Comparison of ENCODE assay signal across 38 cellular contexts in the genomic region with DNA sequence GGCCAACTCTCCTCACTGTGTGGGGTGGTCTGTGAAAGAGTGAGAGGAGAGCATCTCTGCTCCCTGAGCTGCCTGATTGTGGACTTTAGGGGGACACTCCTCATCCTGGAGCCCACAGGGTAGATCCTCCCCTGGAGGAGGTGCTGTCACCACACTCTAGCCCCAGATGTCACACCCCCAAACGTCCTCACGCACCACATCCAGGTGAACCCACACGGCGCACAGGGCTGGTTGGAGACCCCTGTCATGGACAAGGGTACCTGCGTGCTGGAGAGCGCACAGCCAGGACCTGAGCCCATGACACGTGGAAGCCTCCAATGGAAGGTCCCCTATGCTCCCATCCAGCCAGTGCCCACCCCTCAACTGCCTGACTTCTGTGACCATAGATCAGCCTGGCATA. TPM values are rescaled to one million over a fixed set of nuclear protein-coding genes. Genes with fewer than 3 reads are reported as not detected.
"Had no signal": no experiment of that assay in that cellular context is flagged by ENCODE, and none has a peak within 500 bp of the region (broad histone marks: within the 10 kb centered on the region; RNA-seq: fewer than 3 reads in every experiment).

No MANE protein-coding gene starts in this region.

- H3K4me3 ChIP-seq: adrenal gland, body of pancreas, breast epithelium, Peyer's patch had no signal

- H3K27me3 ChIP-seq: adrenal gland, body of pancreas, breast epithelium, Peyer's patch had no signal

- H3K27ac ChIP-seq: adrenal gland, body of pancreas, breast epithelium, Peyer's patch, VCaP had no signal

- FAIRE-seq: astrocyte had no signal

- ATAC-seq: activated T-cell treated with anti-CD3 and anti-CD28 coated beads, Interleukin-2, amount 50 U/mL, for 4 hours; body of pancreas; PC-3 had no signal

- DNase-seq: activated CD4-positive, alpha-beta memory T cell treated with anti-CD3 and anti-CD28 coated beads for 36 hours; activated CD4-positive, alpha-beta T cell treated with anti-CD3 and anti-CD28 coated beads for 4 hours; activated CD4-positive, alpha-beta T cell treated with anti-CD3 and anti-CD28 coated beads, Interleukin-2, amount 50 U/mL, for 1 hour; activated CD4-positive, CD25-positive, alpha-beta regulatory T cell treated with anti-CD3 and anti-CD28 coated beads, Interleukin-2, amount 50 U/mL, for 72 hours; activated CD8-positive, alpha-beta memory T cell treated with anti-CD3 and anti-CD28 coated beads, Interleukin-2, amount 50 U/mL, for 4 hours; activated naive CD4-positive, alpha-beta T cell; activated naive CD4-positive, alpha-beta T cell treated with anti-CD3 and anti-CD28 coated beads, Interleukin-2, amount 50 U/mL, for 16 hours; activated naive CD8-positive, alpha-beta T cell treated with anti-CD3 and anti-CD28 coated beads, Interleukin-2, amount 10 ng/mL, durations not matched to agents 7 days and 5 days; activated T-cell treated with anti-CD3 and anti-CD28 coated beads for 4 hours; activated T-cell treated with anti-CD3 and anti-CD28 coated beads, Interleukin-2, amount 50 U/mL, for 4 hours; body of pancreas; NCI-H1092 treated with DMSO at 0.1 percent for 48 hours; NCI-H1417; NCI-H146; NCI-H187; NCI-H2029 treated with DMSO at 0.1 percent for 48 hours; NCI-H2107; NCI-H2171; NCI-H510A; NCI-H526; NCI-H748 treated with DMSO at 0.1 percent for 48 hours; NK-92 treated with Interleukin-12 subunit alpha and Interleukin-12 subunit beta, amount 100 ng/mL, for 24 hours; PC-3; Peyer's patch; Right ventricle myocardium superior; RPMI8226; SW 1271; T-helper 1 cell; T-helper 2 cell; T-helper 9 cell had no signal

- H3K4me1 ChIP-seq: adrenal gland, body of pancreas, breast epithelium had no signal

- H3K9me3 ChIP-seq: adrenal gland, body of pancreas, breast epithelium, Peyer's patch had no signal

- H3K36me3 ChIP-seq: adrenal gland, breast epithelium, Peyer's patch had no signal

RNA-seq across cellular contexts. Expression of gene AGXT, which starts 10.5 kb away (rescaled TPM):
- total RNA-seq: activated B cell treated with CpG ODN at 0.5 μM for 24 hours; activated CD4-positive, alpha-beta memory T cell treated with anti-CD3 and anti-CD28 coated beads for 36 hours; activated naive CD8-positive, alpha-beta T cell treated with anti-CD3 and anti-CD28 coated beads, Interleukin-2, amount 10 ng/mL, durations not matched to agents 7 days and 5 days; activated T-helper 1 cell treated with anti-CD3 and anti-CD28 coated beads, Interleukin-12 subunit alpha, Interleukin-12 subunit beta, Interleukin-2, Interleukin-4 antibody, amounts not matched to agents 30 ng/mL and 10 ng/mL and 1 ng/mL, durations not matched to agents 14 hours and 24 hours and 36 hours; astrocyte; cardiac septum; M059J; PC-3; Right ventricle myocardium superior had no signal

RNA-seq across cellular contexts. Expression of gene MAB21L4, which starts 16.9 kb away (rescaled TPM):
- total RNA-seq: activated B cell treated with CpG ODN at 0.5 μM for 24 hours; activated CD4-positive, alpha-beta memory T cell treated with anti-CD3 and anti-CD28 coated beads for 36 hours; activated naive CD8-positive, alpha-beta T cell treated with anti-CD3 and anti-CD28 coated beads, Interleukin-2, amount 10 ng/mL, durations not matched to agents 7 days and 5 days; activated T-cell treated with anti-CD3 and anti-CD28 coated beads, Interleukin-2, amount 50 U/mL, for 4 hours; activated T-helper 1 cell treated with anti-CD3 and anti-CD28 coated beads, Interleukin-12 subunit alpha, Interleukin-12 subunit beta, Interleukin-2, Interleukin-4 antibody, amounts not matched to agents 30 ng/mL and 10 ng/mL and 1 ng/mL, durations not matched to agents 14 hours and 24 hours and 36 hours; adrenal gland; cardiac septum; M059J; Right ventricle myocardium superior had no signal

RNA-seq across cellular contexts. Expression of gene CROCC2, which starts 27.0 kb away (rescaled TPM):
- total RNA-seq: activated B cell treated with CpG ODN at 0.5 μM for 24 hours; activated CD4-positive, alpha-beta memory T cell treated with anti-CD3 and anti-CD28 coated beads for 36 hours; activated naive CD8-positive, alpha-beta T cell treated with anti-CD3 and anti-CD28 coated beads, Interleukin-2, amount 10 ng/mL, durations not matched to agents 7 days and 5 days; activated T-cell treated with anti-CD3 and anti-CD28 coated beads, Interleukin-2, amount 50 U/mL, for 4 hours; activated T-helper 1 cell treated with anti-CD3 and anti-CD28 coated beads, Interleukin-12 subunit alpha, Interleukin-12 subunit beta, Interleukin-2, Interleukin-4 antibody, amounts not matched to agents 30 ng/mL and 10 ng/mL and 1 ng/mL, durations not matched to agents 14 hours and 24 hours and 36 hours; astrocyte; cardiac septum; M059J; PC-3; Right ventricle myocardium superior had no signal

RNA-seq across cellular contexts. Expression of gene KIF1A, which starts 59.1 kb away (rescaled TPM):
- total RNA-seq: activated B cell treated with CpG ODN at 0.5 μM for 24 hours, M059J, PC-3 had no signal
